Comparison of ENCODE assay signal across 19 cellular contexts in the genomic region with DNA sequence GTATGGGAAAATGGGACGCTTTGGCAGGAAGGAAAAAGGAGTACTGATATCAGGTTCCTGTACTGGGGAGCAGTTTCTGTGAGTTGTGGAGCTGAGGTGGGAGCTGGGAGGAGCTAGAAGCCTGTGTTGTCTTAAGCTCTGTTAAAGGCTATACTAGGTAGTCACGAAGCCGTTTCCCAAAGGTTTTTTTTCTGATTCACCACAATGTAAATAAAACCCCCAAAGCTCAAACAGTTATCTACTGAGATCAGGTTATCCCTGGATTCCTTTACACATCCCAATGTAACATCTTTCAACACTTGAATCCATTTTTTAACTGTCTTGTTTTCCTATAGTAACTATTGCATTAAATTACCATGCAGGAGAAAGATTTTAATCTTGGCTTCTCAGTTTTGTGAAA.
"Had no signal": no experiment of that assay in that cellular context is flagged by ENCODE, and none has a peak within 500 bp of the region (broad histone marks: within the 10 kb centered on the region; RNA-seq: fewer than 3 reads in every experiment).

No MANE protein-coding gene starts in this region.

- H3K27ac ChIP-seq: coronary artery, esophagus squamous epithelium, parathyroid adenoma, WERI-Rb-1 had no signal

- H3K4me1 ChIP-seq: esophagus squamous epithelium, parathyroid adenoma had no signal

- ATAC-seq: activated CD8-positive, alpha-beta T cell treated with anti-CD3 and anti-CD28 coated beads for 36 hours; activated naive CD4-positive, alpha-beta T cell treated with anti-CD3 and anti-CD28 coated beads, Interleukin-2, amount 50 U/mL, for 72 hours; left colon; stimulated activated memory B cell treated with anti-CD40 and anti-IgM and Interleukin-4, amounts not matched to agents 10 μg/mL and 1 μg/mL and 100 μg/mL, for 72 hours had no signal

- H3K9ac ChIP-seq: parathyroid adenoma had no signal

- H3K4me1 Mint-ChIP-seq: naive B cell; stimulated activated memory B cell treated with anti-CD40 and anti-IgM and Interleukin-4, amounts not matched to agents 10 μg/mL and 1 μg/mL and 100 μg/mL, for 72 hours had no signal

- H3K4me3 ChIP-seq: coronary artery, esophagus squamous epithelium, lung had no signal

- H3K27ac Mint-ChIP-seq: activated CD8-positive, alpha-beta T cell treated with anti-CD3 and anti-CD28 coated beads for 36 hours; activated naive CD4-positive, alpha-beta T cell treated with anti-CD3 and anti-CD28 coated beads, Interleukin-2, amount 50 U/mL, for 72 hours; naive B cell; stimulated activated memory B cell treated with anti-CD40 and anti-IgM and Interleukin-4, amounts not matched to agents 10 μg/mL and 1 μg/mL and 100 μg/mL, for 72 hours; T-helper 1 cell treated with Interleukin-12 subunit alpha and Interleukin-12 subunit beta and Interleukin-4 antibody, amounts not matched to agents 30 μg/mL and 1 μg/mL, for 36 hours had no signal

- FAIRE-seq: endothelial cell of umbilical vein had no signal

- H3K27me3 ChIP-seq: esophagus squamous epithelium had no signal

- H3K4me3 Mint-ChIP-seq: activated CD8-positive, alpha-beta T cell treated with anti-CD3 and anti-CD28 coated beads for 36 hours; naive B cell; stimulated activated memory B cell treated with anti-CD40 and anti-IgM and Interleukin-4, amounts not matched to agents 10 μg/mL and 1 μg/mL and 100 μg/mL, for 72 hours; T-helper 1 cell treated with Interleukin-12 subunit alpha and Interleukin-12 subunit beta and Interleukin-4 antibody, amounts not matched to agents 30 μg/mL and 1 μg/mL, for 36 hours had no signal

- H3K36me3 Mint-ChIP-seq: activated naive CD4-positive, alpha-beta T cell treated with anti-CD3 and anti-CD28 coated beads, Interleukin-2, amount 50 U/mL, for 72 hours; naive B cell; stimulated activated memory B cell treated with anti-CD40 and anti-IgM and Interleukin-4, amounts not matched to agents 10 μg/mL and 1 μg/mL and 100 μg/mL, for 72 hours had no signal

- H3K79me2 ChIP-seq: parathyroid adenoma had no signal

- H3K27me3 Mint-ChIP-seq: stimulated activated memory B cell treated with anti-CD40 and anti-IgM and Interleukin-4, amounts not matched to agents 10 μg/mL and 1 μg/mL and 100 μg/mL, for 72 hours had no signal

- H2AFZ ChIP-seq: parathyroid adenoma had no signal

- H3K9me3 Mint-ChIP-seq: activated CD8-positive, alpha-beta T cell treated with anti-CD3 and anti-CD28 coated beads for 36 hours; activated naive CD4-positive, alpha-beta T cell treated with anti-CD3 and anti-CD28 coated beads, Interleukin-2, amount 50 U/mL, for 72 hours; stimulated activated memory B cell treated with anti-CD40 and anti-IgM and Interleukin-4, amounts not matched to agents 10 μg/mL and 1 μg/mL and 100 μg/mL, for 72 hours; T-helper 1 cell treated with Interleukin-12 subunit alpha and Interleukin-12 subunit beta and Interleukin-4 antibody, amounts not matched to agents 30 μg/mL and 1 μg/mL, for 36 hours had no signal

- H3K36me3 ChIP-seq: esophagus squamous epithelium, WERI-Rb-1 had no signal

- H3K9me3 ChIP-seq: esophagus squamous epithelium had no signal

- DNase-seq: activated CD4-positive, alpha-beta T cell treated with anti-CD3 and anti-CD28 coated beads for 4 hours; activated CD8-positive, alpha-beta T cell treated with anti-CD3 and anti-CD28 coated beads for 36 hours; activated gamma-delta T cell; activated T-cell treated with anti-CD3 and anti-CD28 coated beads, Interleukin-2, amount 50 U/mL, for 48 hours; central memory CD4-positive, alpha-beta T cell; effector CD4-positive, alpha-beta T cell; esophagus squamous epithelium; hippocampal formation; left colon; naive B cell; stimulated activated CD4-positive, alpha-beta T cell treated with anti-CD3 and anti-CD28 coated beads, Interleukin-2, amount 100 ng/mL, for 48 hours; WERI-Rb-1 had no signal
